Comparison of ENCODE assay signal across 1 cellular context in the genomic region with DNA sequence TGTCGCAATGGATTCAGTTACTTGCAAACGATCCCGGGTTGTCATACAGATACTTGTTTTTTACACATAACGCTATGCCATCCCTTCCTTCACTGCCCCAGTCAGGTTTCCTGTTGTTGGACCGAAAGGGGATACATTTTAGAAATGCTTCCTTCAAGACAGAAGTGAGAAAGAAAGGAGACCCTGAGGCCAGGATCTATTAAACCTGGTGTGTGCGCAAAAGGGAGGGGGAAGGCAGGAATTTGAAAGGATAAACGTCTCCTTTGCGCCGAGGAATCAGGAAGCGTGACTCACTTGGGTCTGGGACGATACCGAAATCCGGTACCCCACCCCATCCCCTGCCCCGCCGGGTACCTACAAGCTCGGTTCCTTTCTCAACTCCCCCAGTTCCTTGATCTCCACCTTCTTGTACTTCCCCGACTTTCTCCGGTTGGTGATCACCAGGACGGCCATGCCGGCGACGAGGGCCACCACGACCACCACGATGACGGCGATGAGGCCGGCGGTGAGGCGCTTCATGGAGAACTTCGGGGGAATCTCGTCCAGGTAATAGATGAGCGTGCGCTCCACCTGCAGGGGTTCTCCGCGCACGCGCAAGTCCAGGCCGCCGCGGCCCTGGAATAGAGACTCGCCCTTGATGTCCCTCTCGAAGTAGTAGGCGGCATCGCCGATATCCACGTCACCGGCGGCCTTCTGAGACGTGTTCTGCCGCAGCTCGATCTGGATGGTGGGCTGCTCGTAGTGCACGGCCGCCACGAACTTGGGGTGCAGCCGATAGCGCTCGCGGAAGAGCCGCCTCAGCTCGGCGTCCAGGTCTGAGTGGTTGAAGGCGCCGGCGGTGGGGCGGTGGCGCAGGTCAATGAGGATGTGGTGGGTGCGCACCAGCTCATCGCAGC.
TF ChIP-seq lines count a peak whose summit lies in the region.

No MANE protein-coding gene starts in this region.

TF ChIP-seq in H1, 55 proteins besides CTCF, POLR2A, EP300 and RAD21:
- TF ChIP-seq CEBPB (IDR thresholded peaks at IDR 0.05; ENCODE audit: low read depth, low read length) (peak; percentile 4; the same call in 1 of the 2 replicates), SP2 (IDR thresholded peaks at IDR 0.05; ENCODE audit: low read length) (no peak)
